Comparison of ENCODE assay signal across 26 cellular contexts in the genomic region with DNA sequence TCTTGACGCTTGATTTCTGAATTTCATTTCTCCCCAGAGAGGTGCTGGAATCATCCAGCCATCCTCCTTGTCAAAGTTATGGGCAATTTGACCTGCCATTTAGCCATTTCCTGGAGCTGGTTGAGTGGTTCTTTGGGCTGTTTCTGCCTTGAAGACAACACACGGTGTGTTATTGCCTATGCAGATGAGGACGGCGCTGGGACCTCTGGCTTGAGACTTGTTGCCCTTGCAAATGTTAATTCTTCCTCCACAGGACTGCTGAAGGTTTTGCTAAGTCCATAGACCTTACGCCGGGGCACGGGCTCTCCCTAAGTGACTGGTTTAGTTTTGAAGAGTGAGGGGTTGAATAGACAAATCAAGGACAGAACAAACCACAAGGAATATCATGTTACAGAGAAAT.
"Had no signal": no experiment of that assay in that cellular context is flagged by ENCODE, and none has a peak within 500 bp of the region (broad histone marks: within the 10 kb centered on the region; RNA-seq: fewer than 3 reads in every experiment).

No MANE protein-coding gene starts in this region.

- H3K27me3 ChIP-seq: stomach, suprapubic skin, tibial nerve, uterus had no signal

- H3K27ac ChIP-seq: foreskin keratinocyte, lower lobe of right lung, stomach, suprapubic skin, tibial nerve, uterus had no signal

- H3K4me1 ChIP-seq: foreskin keratinocyte, lower lobe of right lung, stomach, suprapubic skin, tibial nerve, uterus had no signal

- H3K36me3 Mint-ChIP-seq: brain; stimulated activated effector memory CD8-positive, alpha-beta T cell treated with anti-CD3 and anti-CD28 coated beads, Interleukin-12 subunit alpha, Interleukin-12 subunit beta, amount 100 ng/mL, for 72 hours had no signal

- H3K4me3 ChIP-seq: lower lobe of right lung, mucosa of descending colon, stomach, suprapubic skin, tibial nerve, uterus had no signal

- DNase-seq: activated CD8-positive, alpha-beta memory T cell treated with anti-CD3 and anti-CD28 coated beads for 24 hours; activated CD8-positive, alpha-beta memory T cell treated with anti-CD3 and anti-CD28 coated beads, Interleukin-2, amount 50 U/mL, for 4 hours; activated T-cell treated with anti-CD3 and anti-CD28 coated beads, Interleukin-2, amount 50 U/mL, for 24 hours; aorta; caudate nucleus; dermis blood vessel endothelial cell; effector CD8-positive, alpha-beta T cell; foreskin keratinocyte; kidney; lower lobe of right lung; mesendoderm; mucosa of descending colon; occipital lobe; small intestine; stimulated activated CD4-positive, alpha-beta T cell treated with anti-CD3 and anti-CD28 coated beads, Interleukin-2, amount 100 ng/mL, for 24 hours; stomach; T-helper 9 cell; uterus had no signal

- H3K9me3 ChIP-seq: lower lobe of right lung, mucosa of descending colon, suprapubic skin, uterus had no signal

- H3K36me3 ChIP-seq: lower lobe of right lung, stomach, suprapubic skin, tibial nerve, uterus had no signal

- ATAC-seq: activated naive CD4-positive, alpha-beta T cell treated with anti-CD3 and anti-CD28 coated beads, Interleukin-2, amount 50 U/mL, for 72 hours; activated T-helper 17 cell treated with anti-CD3 and anti-CD28 coated beads, Interleukin-2, amount 50 U/mL, for 72 hours; foreskin keratinocyte; left lobe of liver; lower lobe of right lung; mucosa of descending colon; sciatic nerve; stimulated activated effector memory CD8-positive, alpha-beta T cell treated with anti-CD3 and anti-CD28 coated beads, Interleukin-12 subunit alpha, Interleukin-12 subunit beta, amount 100 ng/mL, for 72 hours had no signal

- H3K27ac Mint-ChIP-seq: activated naive CD4-positive, alpha-beta T cell treated with anti-CD3 and anti-CD28 coated beads, Interleukin-2, amount 50 U/mL, for 72 hours; activated T-cell treated with anti-CD3 and anti-CD28 coated beads, Interleukin-2, amount 50 U/mL, for 24 hours; activated T-helper 17 cell treated with anti-CD3 and anti-CD28 coated beads, Interleukin-2, amount 50 U/mL, for 72 hours; brain; stimulated activated effector memory CD8-positive, alpha-beta T cell treated with anti-CD3 and anti-CD28 coated beads, Interleukin-12 subunit alpha, Interleukin-12 subunit beta, amount 100 ng/mL, for 72 hours had no signal

- H3K9me3 Mint-ChIP-seq: activated T-cell treated with anti-CD3 and anti-CD28 coated beads, Interleukin-2, amount 50 U/mL, for 24 hours had no signal

- H3K4me3 Mint-ChIP-seq: activated T-cell treated with anti-CD3 and anti-CD28 coated beads, Interleukin-2, amount 50 U/mL, for 24 hours; activated T-helper 17 cell treated with anti-CD3 and anti-CD28 coated beads, Interleukin-2, amount 50 U/mL, for 72 hours; brain; stimulated activated effector memory CD8-positive, alpha-beta T cell treated with anti-CD3 and anti-CD28 coated beads, Interleukin-12 subunit alpha, Interleukin-12 subunit beta, amount 100 ng/mL, for 72 hours had no signal
